In the genomic region with DNA sequence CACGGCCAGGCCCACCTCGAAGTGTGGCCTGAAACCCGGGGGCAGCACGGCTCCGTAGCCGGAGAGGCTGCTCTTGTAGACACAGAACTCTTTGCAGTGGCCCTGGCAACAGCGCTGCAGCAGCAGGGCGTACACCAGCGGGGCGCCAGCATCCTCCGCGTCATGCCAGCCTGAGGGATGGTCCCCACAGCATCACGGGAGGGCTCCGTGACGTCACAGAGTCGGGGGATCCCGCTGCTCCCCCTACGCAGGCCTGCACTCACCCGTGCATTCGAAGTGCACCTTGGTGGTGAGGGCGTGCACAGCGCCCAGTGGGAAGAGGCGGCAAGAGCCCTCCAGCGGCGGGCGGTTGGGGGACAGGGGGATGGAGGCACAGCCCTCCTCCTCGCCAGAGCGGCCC, we compare ENCODE assay signal across 3 cellular contexts. TPM values are rescaled to one million over a fixed set of nuclear protein-coding genes. Genes with fewer than 3 reads are reported as not detected.
"Had no signal": no experiment of that assay in that cellular context is flagged by ENCODE, and none has a peak within 500 bp of the region (broad histone marks: within the 10 kb centered on the region; RNA-seq: fewer than 3 reads in every experiment).

No MANE protein-coding gene starts in this region.

RNA-seq across cellular contexts. Expression of gene NPIPA8, which starts 46.2 kb away (rescaled TPM):
- total RNA-seq: GM23338, HT-29 had no signal
- polyA plus RNA-seq: GM23338, IgD-negative memory B cell had no signal
